In genomic region chr10:126262186-126262838, GRCh38 we compare ENCODE assay signal across 1 cellular context.
TF ChIP-seq lines count a peak whose summit lies in the region.

No MANE protein-coding gene starts in this region.

TF ChIP-seq in HepG2, 621 proteins besides CTCF, POLR2A, EP300 and RAD21:
- TF ChIP-seq MLX (CRISPR knock-in tag; IDR thresholded peaks at IDR 0.05) (no peak), MAFK (conservative IDR thresholded peaks at IDR 0.05 in 1 of 2, IDR thresholded peaks at IDR 0.05 in 1 of 2; ENCODE audit: low read length in 2 of 2) (peak; percentile 63 to 77; a peak in 3 of 4 replicates), NPAS2 (CRISPR knock-in tag; IDR thresholded peaks at IDR 0.05; ENCODE audit: borderline replicate concordance) (no peak), MAFF (IDR thresholded peaks at IDR 0.05; ENCODE audit: low read depth, low read length) (peak; percentile 71)
